In genomic region chr2:100068395-100068794, GRCh38 we compare ENCODE assay signal across 21 cellular contexts.
DNase-seq lines count a peak whose midpoint lies in the region; ATAC-seq and TF ChIP-seq lines count a peak whose summit lies in the region.
"Had no signal": no experiment of that assay in that cellular context is flagged by ENCODE, and none has a peak within 500 bp of the region (broad histone marks: within the 10 kb centered on the region; RNA-seq: fewer than 3 reads in every experiment).

No MANE protein-coding gene starts in this region.

- no peaks in the 10 kb centered on the region for H3K9me3 Mint-ChIP-seq in stimulated activated naive CD8-positive, alpha-beta T cell treated with anti-CD3 and anti-CD28 coated beads, Interleukin-15, Interleukin-2, amounts not matched to agents 100 ng/mL and 50 ng/mL, for 24 hours
- peaks cover 18% of the 10 kb centered on the region for H3K9me3 Mint-ChIP-seq in nephron progenitor cell

- no peaks in the 10 kb centered on the region for H3K9me3 ChIP-seq in right atrium auricular region
- H3K9me3 ChIP-seq: vagina had no signal

- no peaks in the 10 kb centered on the region for H3K36me3 ChIP-seq in right atrium auricular region
- H3K36me3 ChIP-seq: vagina had no signal

- H3K4me1 Mint-ChIP-seq in stimulated activated naive CD8-positive, alpha-beta T cell treated with anti-CD3 and anti-CD28 coated beads, Interleukin-15, Interleukin-2, amounts not matched to agents 100 ng/mL and 50 ng/mL, for 24 hours (ENCODE audit: low read depth) = peaks cover 69% of the 10 kb centered on the region
- H3K4me1 Mint-ChIP-seq in nephron progenitor cell = peaks cover 37% of the 10 kb centered on the region

- no peak for ATAC-seq in stimulated activated naive CD8-positive, alpha-beta T cell treated with anti-CD3 and anti-CD28 coated beads, Interleukin-15, Interleukin-2, amounts not matched to agents 100 U/mL and 50 U/mL, for 24 hours
- ATAC-seq in HG02763 (IDR thresholded peaks at IDR 0.05; ENCODE audit: unreplicated experiment) = no peak

- no peak overlapping the region for H3K4me3 Mint-ChIP-seq in stimulated activated naive CD8-positive, alpha-beta T cell treated with anti-CD3 and anti-CD28 coated beads, Interleukin-15, Interleukin-2, amounts not matched to agents 100 ng/mL and 50 ng/mL, for 24 hours
- H3K4me3 Mint-ChIP-seq in nephron progenitor cell = no peak overlapping the region
- H3K4me3 Mint-ChIP-seq: activated CD4-positive, alpha-beta memory T cell treated with anti-CD3 and anti-CD28 coated beads for 36 hours; activated naive CD8-positive, alpha-beta T cell treated with anti-CD3 and anti-CD28 coated beads, Interleukin-2, amount 10 ng/mL, durations not matched to agents 7 days and 5 days; HFFc6 had no signal

- H3K27me3 ChIP-seq in right atrium auricular region = no peaks in the 10 kb centered on the region
- H3K27me3 ChIP-seq: vagina had no signal

- no peak overlapping the region for H3K4me3 ChIP-seq in right atrium auricular region
- H3K4me3 ChIP-seq: PC-9, vagina had no signal

- peak overlapping the region; percentile 73 for H3K27ac ChIP-seq in right atrium auricular region
- H3K27ac ChIP-seq: epithelial cell of prostate, PC-9, vagina had no signal

- peaks cover 5% of the 10 kb centered on the region for H3K36me3 Mint-ChIP-seq in stimulated activated naive CD8-positive, alpha-beta T cell treated with anti-CD3 and anti-CD28 coated beads, Interleukin-15, Interleukin-2, amounts not matched to agents 100 ng/mL and 50 ng/mL, for 24 hours (ENCODE audit: low read depth)
- peaks cover 84% of the 10 kb centered on the region for H3K36me3 Mint-ChIP-seq in nephron progenitor cell (ENCODE audit: low read depth)
- H3K36me3 Mint-ChIP-seq: activated CD4-positive, alpha-beta memory T cell treated with anti-CD3 and anti-CD28 coated beads for 36 hours had no signal

- TF ChIP-seq CTCF in right atrium auricular region (IDR thresholded peaks at IDR 0.05) (no peak), nephron progenitor cell (IDR thresholded peaks at IDR 0.05) (no peak)

- DNase-seq in stimulated activated naive CD8-positive, alpha-beta T cell treated with anti-CD3 and anti-CD28 coated beads, Interleukin-15, Interleukin-2, amounts not matched to agents 100 U/mL and 50 U/mL, for 24 hours = no peak
- DNase-seq in right atrium auricular region (ENCODE audit: low spot score) (no peak), nephron progenitor cell (no peak), NCI-H1694 treated with DMSO at 0.1 percent for 48 hours (lab: John Stamatoyannopoulos, UW) (no peak), NOMO-1 treated with DMSO at 0.1 percent for 48 hours (lab: John Stamatoyannopoulos, UW; ENCODE audit: unreplicated experiment) (no peak), EL (no peak)
- DNase-seq: activated CD4-positive, alpha-beta memory T cell treated with anti-CD3 and anti-CD28 coated beads for 36 hours; activated CD4-positive, CD25-positive, alpha-beta regulatory T cell; activated naive CD8-positive, alpha-beta T cell treated with anti-CD3 and anti-CD28 coated beads, Interleukin-2, amount 10 ng/mL, durations not matched to agents 7 days and 5 days; Calu3; HFFc6; KBM-7; left colon; NCI-H146; NCI-H510A; PC-9; stimulated activated CD8-positive, alpha-beta memory T cell treated with anti-CD3 and anti-CD28 coated beads, Interleukin-4, amount 100 ng/mL, for 48 hours had no signal

- peak overlapping the region; percentile 9 for H3K27ac Mint-ChIP-seq in stimulated activated naive CD8-positive, alpha-beta T cell treated with anti-CD3 and anti-CD28 coated beads, Interleukin-15, Interleukin-2, amounts not matched to agents 100 ng/mL and 50 ng/mL, for 24 hours
- peak overlapping the region; percentile 10 for H3K27ac Mint-ChIP-seq in nephron progenitor cell
- H3K27ac Mint-ChIP-seq: activated CD4-positive, alpha-beta memory T cell treated with anti-CD3 and anti-CD28 coated beads for 36 hours; activated naive CD8-positive, alpha-beta T cell treated with anti-CD3 and anti-CD28 coated beads, Interleukin-2, amount 10 ng/mL, durations not matched to agents 7 days and 5 days; HFFc6 had no signal

- H3K27me3 Mint-ChIP-seq in stimulated activated naive CD8-positive, alpha-beta T cell treated with anti-CD3 and anti-CD28 coated beads, Interleukin-15, Interleukin-2, amounts not matched to agents 100 ng/mL and 50 ng/mL, for 24 hours = peaks cover 3% of the 10 kb centered on the region
- no peaks in the 10 kb centered on the region for H3K27me3 Mint-ChIP-seq in nephron progenitor cell (ENCODE audit: low read depth, poor library complexity)

- peaks cover 0 to 46% of the 10 kb centered on the region in 2 donors for H3K4me1 ChIP-seq in right atrium auricular region
